1 cellular context compared by ENCODE assay signal in genomic region chr1:66175581-66175980, GRCh38.
TF ChIP-seq lines count a peak whose summit lies in the region.

No MANE protein-coding gene starts in this region.

TF ChIP-seq in HepG2, 621 proteins besides CTCF, POLR2A, EP300 and RAD21 (continued from another document):
- no peak for TF ChIP-seq STAT6 (CRISPR knock-in tag; IDR thresholded peaks at IDR 0.05; ENCODE audit: borderline replicate concordance)
- no peak for TF ChIP-seq TFDP1 (CRISPR knock-in tag; IDR thresholded peaks at IDR 0.05; ENCODE audit: borderline replicate concordance)
- no peak for TF ChIP-seq DDIT3 (CRISPR knock-in tag; IDR thresholded peaks at IDR 0.05)
- TF ChIP-seq MTF2 (CRISPR knock-in tag; IDR thresholded peaks at IDR 0.05; ENCODE audit: borderline replicate concordance), result no peak
- TF ChIP-seq TBX2 (CRISPR knock-in tag; IDR thresholded peaks at IDR 0.05; ENCODE audit: borderline replicate concordance), result no peak
- no peak for TF ChIP-seq IKZF1 (IDR thresholded peaks at IDR 0.05)
- TF ChIP-seq HHEX (CRISPR knock-in tag; IDR thresholded peaks at IDR 0.05), result no peak
